Comparison of ENCODE assay signal across 20 cellular contexts in the genomic region with DNA sequence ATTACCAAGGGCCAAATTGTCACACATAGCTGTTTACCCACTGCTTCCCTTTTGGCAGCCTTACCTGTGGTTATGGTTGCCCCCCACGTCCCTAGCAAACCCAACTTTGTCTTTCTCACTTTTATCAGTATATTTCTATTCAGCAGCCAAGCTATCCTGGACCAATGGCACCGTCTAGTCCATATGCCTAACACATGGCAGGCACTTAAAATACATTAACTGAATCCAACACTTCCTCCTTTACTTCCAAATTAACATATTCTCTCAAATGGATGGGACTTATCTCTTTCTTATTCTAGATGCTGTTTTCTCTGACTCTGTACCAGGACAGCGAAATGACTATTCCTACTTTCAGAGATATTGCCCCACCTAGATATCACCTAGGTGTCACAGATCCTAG.
"Had no signal": no experiment of that assay in that cellular context is flagged by ENCODE, and none has a peak within 500 bp of the region (broad histone marks: within the 10 kb centered on the region; RNA-seq: fewer than 3 reads in every experiment).

No MANE protein-coding gene starts in this region.

- H3K27ac Mint-ChIP-seq: endodermal cell; memory B cell; natural killer cell; stimulated activated naive B cell treated with anti-CD40 and anti-IgM and Interleukin-4, amounts not matched to agents 10 μg/mL and 1 μg/mL and 100 μg/mL, for 72 hours; stimulated activated naive CD8-positive, alpha-beta T cell treated with anti-CD3 and anti-CD28 coated beads, Interleukin-15, Interleukin-2, amounts not matched to agents 100 ng/mL and 50 ng/mL, for 24 hours had no signal

- H3K36me3 Mint-ChIP-seq: memory B cell; natural killer cell; stimulated activated naive B cell treated with anti-CD40 and anti-IgM and Interleukin-4, amounts not matched to agents 10 μg/mL and 1 μg/mL and 100 μg/mL, for 72 hours had no signal

- H3K4me1 Mint-ChIP-seq: memory B cell; stimulated activated naive B cell treated with anti-CD40 and anti-IgM and Interleukin-4, amounts not matched to agents 10 μg/mL and 1 μg/mL and 100 μg/mL, for 72 hours had no signal

- H3K4me3 Mint-ChIP-seq: endodermal cell; memory B cell; natural killer cell; stimulated activated naive B cell treated with anti-CD40 and anti-IgM and Interleukin-4, amounts not matched to agents 10 μg/mL and 1 μg/mL and 100 μg/mL, for 72 hours; stimulated activated naive CD8-positive, alpha-beta T cell treated with anti-CD3 and anti-CD28 coated beads, Interleukin-15, Interleukin-2, amounts not matched to agents 100 ng/mL and 50 ng/mL, for 24 hours had no signal

- DNase-seq: cortex of kidney; dorsolateral prefrontal cortex; effector CD4-positive, alpha-beta T cell; endodermal cell; foreskin keratinocyte; heart left ventricle; kidney; natural killer cell; pancreas; right lobe of liver; small intestine; stimulated activated CD4-positive, alpha-beta T cell treated with anti-CD3 and anti-CD28 coated beads, Interleukin-15, amount 100 ng/mL, for 24 hours; stimulated activated CD4-positive, alpha-beta T cell treated with anti-CD3 and anti-CD28 coated beads, Interleukin-2, amount 100 ng/mL, for 48 hours; stimulated activated naive B cell treated with anti-CD40 and anti-IgM and Interleukin-4, amounts not matched to agents 10 μg/mL and 1 μg/mL and 100 μg/mL, for 72 hours; upper lobe of left lung had no signal

- H3K9me3 Mint-ChIP-seq: endodermal cell; memory B cell; natural killer cell; stimulated activated naive B cell treated with anti-CD40 and anti-IgM and Interleukin-4, amounts not matched to agents 10 μg/mL and 1 μg/mL and 100 μg/mL, for 72 hours; stimulated activated naive CD8-positive, alpha-beta T cell treated with anti-CD3 and anti-CD28 coated beads, Interleukin-15, Interleukin-2, amounts not matched to agents 100 ng/mL and 50 ng/mL, for 24 hours had no signal

- H3K27me3 Mint-ChIP-seq: stimulated activated naive CD8-positive, alpha-beta T cell treated with anti-CD3 and anti-CD28 coated beads, Interleukin-15, Interleukin-2, amounts not matched to agents 100 ng/mL and 50 ng/mL, for 24 hours had no signal

- ATAC-seq: esophagus mucosa; foreskin keratinocyte; gastroesophageal sphincter; heart left ventricle; left lobe of liver; natural killer cell; pancreas; right lobe of liver; stimulated activated naive B cell treated with anti-CD40 and anti-IgM and Interleukin-4, amounts not matched to agents 10 μg/mL and 1 μg/mL and 100 μg/mL, for 72 hours had no signal
